In the genomic region with DNA sequence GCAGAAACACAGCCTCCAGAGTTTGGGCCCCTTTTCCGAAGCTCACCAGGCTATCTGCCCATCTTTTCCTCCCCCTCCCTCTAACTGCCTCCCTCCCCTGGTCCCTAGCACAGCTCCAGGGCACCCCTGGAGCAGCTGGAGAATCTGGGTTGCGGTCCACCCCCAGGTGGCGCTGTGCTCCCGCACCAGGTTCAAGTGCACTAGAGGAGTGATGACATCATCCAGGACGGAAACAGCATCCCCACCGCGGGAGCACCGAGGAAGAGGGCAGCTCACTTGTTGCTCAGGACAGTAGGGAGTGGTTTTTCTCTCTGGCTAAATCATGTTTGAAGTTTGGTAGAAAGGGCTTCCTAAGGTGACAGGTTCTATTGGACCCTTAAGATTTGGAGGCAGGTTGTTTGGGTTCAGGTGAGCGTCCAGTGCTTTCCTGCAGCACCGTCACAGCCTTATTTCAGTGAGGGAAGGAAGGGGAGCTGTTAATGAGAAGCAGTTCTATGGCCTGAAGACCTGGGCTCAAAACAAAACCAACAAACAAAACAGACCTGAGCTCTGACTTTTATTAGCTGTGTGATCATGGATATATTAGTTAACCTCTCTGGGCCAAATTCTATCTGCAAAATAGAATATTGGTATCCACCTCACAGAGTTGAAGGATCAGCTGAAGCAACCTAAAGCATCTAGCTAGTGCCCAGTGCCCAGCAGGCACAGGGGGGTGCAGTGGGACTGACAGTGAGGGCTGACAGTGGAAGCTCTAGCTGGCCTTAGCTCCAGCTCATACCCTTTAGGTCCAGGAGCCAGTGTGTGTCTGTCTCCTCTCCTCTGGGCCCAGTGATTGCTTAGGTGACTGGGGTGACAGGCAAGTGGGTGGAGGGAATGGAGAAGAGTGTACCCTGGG, we compare ENCODE assay signal across 9 cellular contexts. TPM values are rescaled to one million over a fixed set of nuclear protein-coding genes. Genes with fewer than 3 reads are reported as not detected.
DNase-seq lines count a peak whose midpoint lies in the region; ATAC-seq and TF ChIP-seq lines count a peak whose summit lies in the region.
"Had no signal": no experiment of that assay in that cellular context is flagged by ENCODE, and none has a peak within 500 bp of the region (broad histone marks: within the 10 kb centered on the region; RNA-seq: fewer than 3 reads in every experiment).

No MANE protein-coding gene starts in this region.

- H3K27ac ChIP-seq in heart left ventricle (peak overlapping the region in 11 of 12 donors; percentile 33 to 83 (median 80)), prostate gland (peak overlapping the region; percentile 54 to 59)

- H3K9me3 ChIP-seq in heart left ventricle (no peaks in the 10 kb centered on the region), prostate gland (no peaks in the 10 kb centered on the region)

- whole genome bisulfite sequencing in heart left ventricle, 4 donors, result 7 to 21% (median 11%) methylated on average over 3 to 10 of the region's 10 CpGs
- WGBS in prostate gland, result 11% methylated on average over 10 of the region's 10 CpGs

- no peaks in the 10 kb centered on the region for H3K36me3 Mint-ChIP-seq in activated naive CD8-positive, alpha-beta T cell treated with anti-CD3 and anti-CD28 coated beads, Interleukin-2, amount 10 ng/mL, durations not matched to agents 7 days and 5 days

- intact Hi-C loops in heart left ventricle (cut with DNase I) (loop anchor here (1.0 to 10.0 kb wide), 11 partner anchors 49 to 239 kb away; a partner anchor contains a TSS), prostate gland (cut with DNase I) (loop anchor here (2.0 to 10.0 kb wide), 2 partner anchors 51 to 239 kb away; a partner anchor contains a TSS)

- H3K27me3 ChIP-seq in heart left ventricle (no peaks in the 10 kb centered on the region), prostate gland (replicated peaks; ENCODE audit: insufficient read depth) (no peaks in the 10 kb centered on the region)

- peaks cover 23% of the 10 kb centered on the region for H3K27me3 Mint-ChIP-seq in activated naive CD8-positive, alpha-beta T cell treated with anti-CD3 and anti-CD28 coated beads, Interleukin-2, amount 10 ng/mL, durations not matched to agents 7 days and 5 days

- H3K36me3 ChIP-seq in heart left ventricle (peaks cover 0 to 13% (median 6%) of the 10 kb centered on the region in 9 donors), prostate gland (no peaks in the 10 kb centered on the region)

- no peaks in the 10 kb centered on the region for H3K9me3 Mint-ChIP-seq in activated naive CD8-positive, alpha-beta T cell treated with anti-CD3 and anti-CD28 coated beads, Interleukin-2, amount 10 ng/mL, durations not matched to agents 7 days and 5 days

- peaks cover 10% of the 10 kb centered on the region for H3K4me1 Mint-ChIP-seq in activated naive CD8-positive, alpha-beta T cell treated with anti-CD3 and anti-CD28 coated beads, Interleukin-2, amount 10 ng/mL, durations not matched to agents 7 days and 5 days

- POLR2A ChIA-PET in activated naive CD8-positive, alpha-beta T cell treated with anti-CD3 and anti-CD28 coated beads, Interleukin-2, amount 10 ng/mL, durations not matched to agents 7 days and 5 days (lab: Charles Lee), result interaction anchor here (0.6 to 1.6 kb wide), 7 partner anchors 9 to 87 kb away, joined by 3 to 10 read pairs (median 4); a partner anchor contains a TSS

- TF ChIP-seq POLR2A in heart left ventricle (IDR thresholded peaks at IDR 0.05) (no peak), prostate gland (IDR thresholded peaks at IDR 0.05) (no peak)

- H3K4me3 ChIP-seq in HFF-Myc (replicated peaks; ENCODE audit: low read depth, low read length), result no peak overlapping the region
- no peak overlapping the region for H3K4me3 ChIP-seq in heart left ventricle
- H3K4me3 ChIP-seq in prostate gland, result no peak overlapping the region
- H3K4me3 ChIP-seq: skin epidermis had no signal

- TF ChIP-seq CTCF in HFF-Myc (IDR thresholded peaks at IDR 0.05; ENCODE audit: low read depth, low read length, missing control alignments), result peak; percentile 98
- TF ChIP-seq CTCF in heart left ventricle (IDR thresholded peaks at IDR 0.05), result peak; percentile 84 to 96 (median 94)
- TF ChIP-seq CTCF in prostate gland (IDR thresholded peaks at IDR 0.05), result peak; percentile 74 to 96 (median 92)

- peak; percentile 90 for ATAC-seq in activated naive CD8-positive, alpha-beta T cell treated with anti-CD3 and anti-CD28 coated beads, Interleukin-2, amount 10 ng/mL, durations not matched to agents 7 days and 5 days (ENCODE audit: low read depth)
- peak; percentile 77 to 88 (median 84) for ATAC-seq in heart left ventricle

- peak overlapping the region; percentile 75 for H3K27ac Mint-ChIP-seq in activated naive CD8-positive, alpha-beta T cell treated with anti-CD3 and anti-CD28 coated beads, Interleukin-2, amount 10 ng/mL, durations not matched to agents 7 days and 5 days

- DNase-seq in ELR (ENCODE audit: low read depth), result peak; percentile 92
- DNase-seq in HFF-Myc (ENCODE audit: extremely low read depth, low read depth), result peak; percentile 85
- DNase-seq in NCI-H1436 (lab: John Stamatoyannopoulos, UW), result peak; percentile 92
- DNase-seq in T follicular helper cell (ENCODE audit: low read depth), result peak; percentile 66
- DNase-seq in activated naive CD8-positive, alpha-beta T cell treated with anti-CD3 and anti-CD28 coated beads, Interleukin-2, amount 10 ng/mL, durations not matched to agents 7 days and 5 days, result peak; percentile 91
- peak; percentile 90 to 94 (median 92) for DNase-seq in heart left ventricle
- peak; percentile 81 for DNase-seq in prostate gland (ENCODE audit: low spot score)
- DNase-seq in ureter (ENCODE audit: low spot score), result peak; percentile 92

- H3K4me3 Mint-ChIP-seq in activated naive CD8-positive, alpha-beta T cell treated with anti-CD3 and anti-CD28 coated beads, Interleukin-2, amount 10 ng/mL, durations not matched to agents 7 days and 5 days, result peak overlapping the region; percentile 64

- H3K4me1 ChIP-seq in heart left ventricle (peaks cover 0 to 36% (median 9%) of the 10 kb centered on the region in 12 donors), prostate gland (replicated peaks) (no peaks in the 10 kb centered on the region)

RNA-seq across cellular contexts. Expression of a gene that starts 7.5 kb away (rescaled TPM):
- under 1 TPM in 1 of 2 experiments, not detected in 1; 0.23 TPM for total RNA-seq in activated naive CD8-positive, alpha-beta T cell treated with anti-CD3 and anti-CD28 coated beads, Interleukin-2, amount 10 ng/mL, durations not matched to agents 7 days and 5 days
- total RNA-seq in heart left ventricle (100 to 1,000 TPM in 6 of 9 donors, 10 to 100 TPM in 3; 66.5 to 262 (median 133) TPM), prostate gland (10 to 100 TPM; 24.5 to 61.9 TPM), ureter (11.6 TPM)
- polyA plus RNA-seq in heart left ventricle, result 100 to 1,000 TPM in 1 of 2 donors, 10 to 100 TPM in 1; 53.2 to 101 TPM

RNA-seq across cellular contexts. Expression of a gene that starts 50.2 kb away (rescaled TPM):
- total RNA-seq in activated naive CD8-positive, alpha-beta T cell treated with anti-CD3 and anti-CD28 coated beads, Interleukin-2, amount 10 ng/mL, durations not matched to agents 7 days and 5 days, result not detected
- 10 to 100 TPM in 4 of 9 donors, 1 to 10 TPM in 5; 4.6 to 24.9 (median 10.0) TPM for total RNA-seq in heart left ventricle
- polyA plus RNA-seq in heart left ventricle, result 10 to 100 TPM in 1 of 2 donors, 1 to 10 TPM in 1; 5.1 to 14.5 TPM
- total RNA-seq in prostate gland, result 100 to 1,000 TPM; 112 to 190 TPM
- total RNA-seq in ureter, result 123 TPM

RNA-seq across cellular contexts. Expression of a gene that starts 59.1 kb away (rescaled TPM):
- 10 to 100 TPM; 34.0 to 39.5 TPM for total RNA-seq in activated naive CD8-positive, alpha-beta T cell treated with anti-CD3 and anti-CD28 coated beads, Interleukin-2, amount 10 ng/mL, durations not matched to agents 7 days and 5 days
- total RNA-seq in heart left ventricle, result 100 to 1,000 TPM in 3 of 9 donors, 10 to 100 TPM in 6; 31.7 to 120 (median 86.0) TPM
- 100 to 1,000 TPM in 1 of 2 donors, 10 to 100 TPM in 1; 50.7 to 151 TPM for polyA plus RNA-seq in heart left ventricle
- 10 to 100 TPM; 22.0 to 29.3 TPM for total RNA-seq in prostate gland
- 41.4 TPM for total RNA-seq in ureter

Comparison
In these comparisons a context has a peak if more than half of its experiments do, and no peak if none do; other contexts are left out.
1. RNA of a gene that starts 50.2 kb away (total RNA-seq): 112 to 190 TPM in prostate gland, 123 TPM in ureter (single experiment) and 4.6 to 24.9 TPM in heart left ventricle; not detected in activated naive CD8-positive, alpha-beta T cell treated with anti-CD3 and anti-CD28 coated beads, Interleukin-2, amount 10 ng/mL, durations not matched to agents 7 days and 5 days; every median in the first group is over 4 times any median in the second.
2. Peak in every context shown above with its lines, with median percentiles within 50 percentile points of each other: DNase-seq and CTCF ChIP-seq.